Comparison of ENCODE assay signal across 1 cellular context in genomic region chr13:74135306-74136088, GRCh38.
TF ChIP-seq lines count a peak whose summit lies in the region.

No MANE protein-coding gene starts in this region.

TF ChIP-seq in HepG2, 621 proteins besides CTCF, POLR2A, EP300 and RAD21 (continued from another document and continues in another):
- TF ChIP-seq ZNF276 (CRISPR knock-in tag; IDR thresholded peaks at IDR 0.05; ENCODE audit: low read depth) (no peak), ARNT (IDR thresholded peaks at IDR 0.05) (no peak), JARID2 (CRISPR knock-in tag; IDR thresholded peaks at IDR 0.05; ENCODE audit: insufficient replicate concordance) (no peak), MAFF (IDR thresholded peaks at IDR 0.05; ENCODE audit: low read depth, low read length) (no peak), SAP130 (CRISPR knock-in tag; IDR thresholded peaks at IDR 0.05; ENCODE audit: low read depth) (no peak), ZBTB25 (CRISPR knock-in tag; IDR thresholded peaks at IDR 0.05) (no peak), E2F5 (CRISPR knock-in tag; conservative IDR thresholded peaks at IDR 0.05) (0 out of 2 replicates have a peak, but pooled peaks have one; percentile 18), PCBP1 (IDR thresholded peaks at IDR 0.05; ENCODE audit: borderline replicate concordance, low read depth, low read length) (no peak), XRCC5 (optimal IDR thresholded peaks at IDR 0.05; ENCODE audit: low read length) (no peak), JUND (CRISPR knock-in tag; IDR thresholded peaks at IDR 0.05) (no peak), GABPB1 (CRISPR knock-in tag; IDR thresholded peaks at IDR 0.05) (peak; percentile 46; the same call in 1 of the 2 replicates), MYNN (CRISPR knock-in tag; IDR thresholded peaks at IDR 0.05; ENCODE audit: low read depth) (no peak), BATF2 (CRISPR knock-in tag; IDR thresholded peaks at IDR 0.05) (no peak), ZNF572 (CRISPR knock-in tag; IDR thresholded peaks at IDR 0.05) (no peak), ZBTB4 (CRISPR knock-in tag; IDR thresholded peaks at IDR 0.05; ENCODE audit: borderline replicate concordance) (no peak), MAX (IDR thresholded peaks at IDR 0.05) (0 out of 2 replicates have a peak, but pooled peaks have one; percentile 8), ZFP37 (CRISPR knock-in tag; IDR thresholded peaks at IDR 0.05; ENCODE audit: borderline replicate concordance) (no peak), PAX8 (CRISPR knock-in tag; IDR thresholded peaks at IDR 0.05; ENCODE audit: borderline replicate concordance) (no peak), CBX5 (CRISPR knock-in tag; IDR thresholded peaks at IDR 0.05; ENCODE audit: borderline replicate concordance) (no peak), ZNF362 (CRISPR knock-in tag; IDR thresholded peaks at IDR 0.05; ENCODE audit: borderline replicate concordance) (no peak), PATZ1 (CRISPR knock-in tag; IDR thresholded peaks at IDR 0.05) (0 out of 2 replicates have a peak, but pooled peaks have one; percentile 27), NCOR1 (IDR thresholded peaks at IDR 0.05; ENCODE audit: borderline replicate concordance, low read length) (no peak), PHF8 (CRISPR knock-in tag; IDR thresholded peaks at IDR 0.05) (no peak; the same call in none of the 2 replicates), ZNF282 (IDR thresholded peaks at IDR 0.05; ENCODE audit: partially characterized antibody) (no peak), ZNF607 (CRISPR knock-in tag; IDR thresholded peaks at IDR 0.05; ENCODE audit: borderline replicate concordance) (no peak), CSRNP1 (CRISPR knock-in tag; IDR thresholded peaks at IDR 0.05) (no peak), ZNF850 (CRISPR knock-in tag; conservative IDR thresholded peaks at IDR 0.05) (no peak), NFIB (CRISPR knock-in tag; IDR thresholded peaks at IDR 0.05; ENCODE audit: borderline replicate concordance) (no peak), ZNF839 (CRISPR knock-in tag; IDR thresholded peaks at IDR 0.05; ENCODE audit: borderline replicate concordance) (no peak), SMARCE1 (IDR thresholded peaks at IDR 0.05; ENCODE audit: borderline replicate concordance) (no peak), ZNF547 (CRISPR knock-in tag; IDR thresholded peaks at IDR 0.05) (no peak; the same call in 1 of the 2 replicates), TP53 (CRISPR knock-in tag; conservative IDR thresholded peaks at IDR 0.05) (no peak), ZNF558 (CRISPR knock-in tag; IDR thresholded peaks at IDR 0.05; ENCODE audit: borderline replicate concordance) (no peak), ZNF878 (CRISPR knock-in tag; IDR thresholded peaks at IDR 0.05) (no peak), ZNF747 (CRISPR knock-in tag; IDR thresholded peaks at IDR 0.05; ENCODE audit: borderline replicate concordance) (no peak), ATRX (CRISPR knock-in tag; IDR thresholded peaks at IDR 0.05; ENCODE audit: borderline replicate concordance) (no peak), PHF20 (CRISPR knock-in tag; IDR thresholded peaks at IDR 0.05) (no peak; the same call in 1 of the 2 replicates), ZNF343 (CRISPR knock-in tag; IDR thresholded peaks at IDR 0.05) (no peak), ZBTB2 (CRISPR knock-in tag; IDR thresholded peaks at IDR 0.05; ENCODE audit: low read depth) (no peak), TBX2 (CRISPR knock-in tag; IDR thresholded peaks at IDR 0.05; ENCODE audit: borderline replicate concordance) (no peak; the same call in 1 of the 2 replicates), MLXIP (CRISPR knock-in tag; IDR thresholded peaks at IDR 0.05; ENCODE audit: borderline replicate concordance) (no peak), MAF1 (CRISPR knock-in tag; IDR thresholded peaks at IDR 0.05; ENCODE audit: borderline replicate concordance) (no peak), ZFP82 (CRISPR knock-in tag; IDR thresholded peaks at IDR 0.05; ENCODE audit: borderline replicate concordance) (no peak), ZNF616 (CRISPR knock-in tag; IDR thresholded peaks at IDR 0.05; ENCODE audit: low read depth) (no peak), ZNF564 (CRISPR knock-in tag; IDR thresholded peaks at IDR 0.05) (0 out of 2 replicates have a peak, but pooled peaks have one; percentile 39), ZFP62 (CRISPR knock-in tag; IDR thresholded peaks at IDR 0.05) (no peak), GTF2F1 (IDR thresholded peaks at IDR 0.05; ENCODE audit: low read length) (no peak), POLR2G (IDR thresholded peaks at IDR 0.05; ENCODE audit: low read depth, low read length) (no peak; the same call in 1 of the 2 replicates), TMF1 (CRISPR knock-in tag; IDR thresholded peaks at IDR 0.05; ENCODE audit: low read depth) (no peak), ZNF75D (CRISPR knock-in tag; IDR thresholded peaks at IDR 0.05; ENCODE audit: borderline replicate concordance) (no peak)
